In the genomic region with DNA sequence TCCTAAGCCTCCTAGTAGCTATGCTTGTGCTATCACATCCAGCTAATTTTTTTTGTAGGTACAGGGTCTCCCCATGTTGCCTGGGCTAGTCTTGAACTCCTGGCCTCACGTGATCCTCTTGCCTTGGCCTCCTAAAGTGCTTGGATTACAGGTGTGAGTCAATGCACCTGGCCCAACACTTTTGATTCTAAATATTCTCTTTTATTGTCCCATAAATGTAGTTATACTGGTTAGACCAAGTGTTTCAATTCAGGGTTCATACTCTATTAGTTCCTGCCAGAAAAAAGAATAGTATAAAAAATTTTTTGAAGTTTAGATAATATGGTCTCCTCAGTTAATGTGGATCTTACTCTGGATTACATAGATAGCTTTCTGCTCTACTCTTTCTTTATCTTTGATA, we compare ENCODE assay signal across 39 cellular contexts. TPM values are rescaled to one million over a fixed set of nuclear protein-coding genes. Genes with fewer than 3 reads are reported as not detected.
"Had no signal": no experiment of that assay in that cellular context is flagged by ENCODE, and none has a peak within 500 bp of the region (broad histone marks: within the 10 kb centered on the region; RNA-seq: fewer than 3 reads in every experiment).

No MANE protein-coding gene starts in this region.

- H3K9me3 ChIP-seq: MG63 had no signal

- H3K4me3 ChIP-seq: MG63 had no signal

- H3K9ac ChIP-seq: KMS-11 had no signal

- H3K36me3 ChIP-seq: MG63 had no signal

- DNase-seq: Karpas-422, Kasumi-1, KBM-7, KG1, MG63, MM.1S, MV-4-11, NCI-H1048, NCI-H1092, NCI-H1092 treated with DMSO at 0.1 percent for 48 hours, NCI-H1105, NCI-H1105 treated with DMSO at 0.1 percent for 48 hours, NCI-H1417, NCI-H1417 treated with DMSO at 0.1 percent for 48 hours, NCI-H1436, NCI-H1436 treated with DMSO at 0.1 percent for 48 hours, NCI-H146, NCI-H1694, NCI-H1694 treated with DMSO at 0.1 percent for 48 hours, NCI-H187, NCI-H187 treated with DMSO at 0.1 percent for 48 hours, NCI-H1930, NCI-H2029, NCI-H2029 treated with DMSO at 0.1 percent for 48 hours, NCI-H2081 treated with DMSO at 0.1 percent for 48 hours, NCI-H2107, NCI-H2171, NCI-H2171 treated with DMSO at 0.1 percent for 48 hours, NCI-H2227 treated with DMSO at 0.1 percent for 48 hours, NCI-H226, NCI-H345, NCI-H446, NCI-H446 treated with DMSO at 0.1 percent for 48 hours, NCI-H510A had no signal

- H3K27ac ChIP-seq: KMS-11 had no signal

- H3K4me2 ChIP-seq: KMS-11 had no signal

- H3K27me3 ChIP-seq: MG63 had no signal

RNA-seq across cellular contexts. Expression of a gene that starts 6.7 kb away (rescaled TPM):
- total RNA-seq: LHCN-M2, M059J, MCF 10A, NCI-H460 had no signal
